Comparison of ENCODE assay signal across 32 cellular contexts in genomic region chr5:93925321-93925720, GRCh38.
A peak's percentile ranks its signal among the peaks of the same experiment; 100 is the strongest.
DNase-seq lines count a peak whose midpoint lies in the region; FAIRE-seq and TF ChIP-seq lines count a peak whose summit lies in the region.
"Had no signal": no experiment of that assay in that cellular context is flagged by ENCODE, and none has a peak within 500 bp of the region (broad histone marks: within the 10 kb centered on the region; RNA-seq: fewer than 3 reads in every experiment).

No MANE protein-coding gene starts in this region.

- no peaks in the 10 kb centered on the region for H3K4me1 ChIP-seq in astrocyte (ENCODE audit: insufficient read depth, low read length)

- TF ChIP-seq CTCF in D721Med (IDR thresholded peaks at IDR 0.05; ENCODE audit: insufficient read depth, missing control alignments) (no peak), astrocyte (IDR thresholded peaks at IDR 0.05; ENCODE audit: insufficient read depth, low read depth, low read length) (no peak)

- no peak for DNase-seq in D721Med (ENCODE audit: insufficient read length, low spot score)
- peak; percentile 14 for DNase-seq in LHCN-M2 (ENCODE audit: low read depth)
- DNase-seq in astrocyte (ENCODE audit: low read depth), result peak; percentile 11
- peak; percentile 7 for DNase-seq in glomerular visceral epithelial cell (ENCODE audit: extremely low spot score)
- no peak for DNase-seq in NAMALWA (ENCODE audit: low spot score)
- DNase-seq in NCI-H1930 (lab: John Stamatoyannopoulos, UW), result no peak
- DNase-seq in kidney glomerular epithelial cell (lab: John Stamatoyannopoulos, UW), result no peak
- no peak for DNase-seq in NCI-H446 (lab: John Stamatoyannopoulos, UW)
- DNase-seq: ACHN; activated CD4-positive, alpha-beta memory T cell treated with anti-CD3 and anti-CD28 coated beads for 36 hours; activated CD4-positive, CD25-positive, alpha-beta regulatory T cell treated with anti-CD3 and anti-CD28 coated beads, Interleukin-2, amount 50 U/mL, for 72 hours; activated CD8-positive, alpha-beta memory T cell treated with anti-CD3 and anti-CD28 coated beads, Interleukin-2, amount 50 U/mL, for 4 hours; activated naive CD4-positive, alpha-beta T cell treated with anti-CD3 and anti-CD28 coated beads, Interleukin-2, amount 50 U/mL, for 16 hours; BE2C; effector memory CD8-positive, alpha-beta T cell; esophagus squamous epithelium; HFFc6; NCI-H1092 treated with DMSO at 0.1 percent for 48 hours; NCI-H187 treated with DMSO at 0.1 percent for 48 hours; NCI-H69; nephron progenitor cell; retina; stimulated activated CD4-positive, alpha-beta T cell treated with anti-CD3 and anti-CD28 coated beads, Interleukin-1b, Interleukin-23, amount 100 ng/mL, for 48 hours; stimulated activated CD8-positive, alpha-beta memory T cell treated with anti-CD3 and anti-CD28 coated beads, Interleukin-4, amount 100 ng/mL, for 48 hours had no signal

- no peak overlapping the region for H3K27ac Mint-ChIP-seq in astrocyte (ENCODE audit: unreplicated experiment)
- H3K27ac Mint-ChIP-seq: activated CD4-positive, alpha-beta memory T cell treated with anti-CD3 and anti-CD28 coated beads for 36 hours; effector memory CD8-positive, alpha-beta T cell; GM23338; HFFc6; nephron progenitor cell had no signal

- H3K4me3 Mint-ChIP-seq in astrocyte (ENCODE audit: unreplicated experiment), result no peak overlapping the region
- H3K4me3 Mint-ChIP-seq: activated CD4-positive, alpha-beta memory T cell treated with anti-CD3 and anti-CD28 coated beads for 36 hours; effector memory CD8-positive, alpha-beta T cell; GM23338; HFFc6; nephron progenitor cell had no signal

- no peaks in the 10 kb centered on the region for H3K9me3 ChIP-seq in astrocyte (ENCODE audit: insufficient read depth, low read depth, low read length)
- H3K9me3 ChIP-seq: BE2C, esophagus squamous epithelium, upper lobe of left lung had no signal

- FAIRE-seq in D721Med (lab: Jason Lieb, UNC) (peak; percentile 29), astrocyte (lab: Jason Lieb, UNC) (no peak)
- FAIRE-seq: GM18507, TTC549 had no signal

- H4K20me1 ChIP-seq in astrocyte (ENCODE audit: insufficient read depth, low read length), result no peaks in the 10 kb centered on the region

- H3K4me1 Mint-ChIP-seq in astrocyte (ENCODE audit: low read depth, unreplicated experiment), result peaks cover 17% of the 10 kb centered on the region

- H3K27me3 ChIP-seq in astrocyte (ENCODE audit: insufficient read depth, low read length), result no peaks in the 10 kb centered on the region
- H3K27me3 ChIP-seq: BE2C, cardiac muscle cell, esophagus squamous epithelium, upper lobe of left lung had no signal

- H2AFZ ChIP-seq in astrocyte (ENCODE audit: low read depth, low read length), result no peak overlapping the region
- H2AFZ ChIP-seq: GM23338 had no signal

- H3K36me3 Mint-ChIP-seq in astrocyte (ENCODE audit: low read depth, unreplicated experiment), result no peaks in the 10 kb centered on the region
- H3K36me3 Mint-ChIP-seq: activated CD4-positive, alpha-beta memory T cell treated with anti-CD3 and anti-CD28 coated beads for 36 hours had no signal

- H3K79me2 ChIP-seq in astrocyte (ENCODE audit: insufficient read depth, low read length), result no peaks in the 10 kb centered on the region

- H3K27me3 Mint-ChIP-seq in astrocyte (ENCODE audit: low read depth, unreplicated experiment), result no peaks in the 10 kb centered on the region
- H3K27me3 Mint-ChIP-seq: activated CD4-positive, alpha-beta memory T cell treated with anti-CD3 and anti-CD28 coated beads for 36 hours; effector memory CD8-positive, alpha-beta T cell had no signal

- H3K4me2 ChIP-seq in astrocyte (ENCODE audit: low read length), result no peak overlapping the region
- H3K4me2 ChIP-seq: GM23338, smooth muscle cell had no signal

- H3K27ac ChIP-seq in astrocyte (ENCODE audit: low read depth, low read length), result no peak overlapping the region
- H3K27ac ChIP-seq: cardiac muscle cell, coronary artery, esophagus squamous epithelium, upper lobe of left lung had no signal

- no peak overlapping the region for H3K4me3 ChIP-seq in astrocyte (ENCODE audit: insufficient read depth, low read depth, low read length)
- H3K4me3 ChIP-seq: cardiac muscle cell, coronary artery, esophagus squamous epithelium, GM23338, lung, smooth muscle cell, upper lobe of left lung had no signal

- no peaks in the 10 kb centered on the region for H3K36me3 ChIP-seq in astrocyte (ENCODE audit: insufficient read depth, low read length)
- H3K36me3 ChIP-seq: BE2C, cardiac muscle cell, esophagus squamous epithelium, upper lobe of left lung had no signal

- no peaks in the 10 kb centered on the region for H3K9me3 Mint-ChIP-seq in astrocyte (ENCODE audit: unreplicated experiment)
- H3K9me3 Mint-ChIP-seq: activated CD4-positive, alpha-beta memory T cell treated with anti-CD3 and anti-CD28 coated beads for 36 hours; effector memory CD8-positive, alpha-beta T cell; GM23338; HFFc6 had no signal

- H3K9ac ChIP-seq in astrocyte (ENCODE audit: low read length), result no peak overlapping the region

Comparison
In these comparisons a context has a peak if more than half of its experiments do, and no peak if none do; other contexts are left out.
1. DNase-seq: peak in LHCN-M2 (single experiment), astrocyte (single experiment) and glomerular visceral epithelial cell (single experiment); none in D721Med (single experiment), NAMALWA (single experiment), NCI-H1930 (0 of 2), kidney glomerular epithelial cell (single experiment) and NCI-H446 (0 of 2).